Comparison of ENCODE assay signal across 20 cellular contexts in the genomic region with DNA sequence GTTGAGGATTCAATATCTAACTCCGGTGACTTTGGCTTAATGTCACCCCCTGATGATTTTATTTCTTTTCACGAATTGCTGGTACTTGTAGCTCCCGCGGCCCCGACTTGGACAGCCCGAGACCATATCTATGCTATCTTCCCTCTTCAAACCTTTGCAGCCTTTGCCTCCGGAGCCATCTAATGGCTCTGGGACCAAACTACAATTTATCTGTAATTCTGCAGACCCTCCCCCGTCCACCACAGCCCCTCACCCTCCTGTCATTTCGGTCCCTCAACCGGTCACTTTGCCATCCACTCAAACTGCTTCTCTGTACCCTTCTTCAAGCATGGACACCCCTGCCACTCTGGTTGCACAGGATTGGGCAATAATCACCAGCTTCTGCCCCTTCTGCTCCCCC. TPM values are rescaled to one million over a fixed set of nuclear protein-coding genes. Genes with fewer than 3 reads are reported as not detected.
DNase-seq lines count a peak whose midpoint lies in the region; ATAC-seq, FAIRE-seq and TF ChIP-seq lines count a peak whose summit lies in the region.
"Had no signal": no experiment of that assay in that cellular context is flagged by ENCODE, and none has a peak within 500 bp of the region (broad histone marks: within the 10 kb centered on the region; RNA-seq: fewer than 3 reads in every experiment).

No MANE protein-coding gene starts in this region.

- no peak overlapping the region for H4K8ac ChIP-seq in neuronal stem cell (ENCODE audit: low read depth, low read length)

- H2BK5ac ChIP-seq in neuronal stem cell (ENCODE audit: low read length): no peak overlapping the region

- no peak for FAIRE-seq in K562 (lab: Jason Lieb, UNC)
- FAIRE-seq: G401.6, GM12892 had no signal

- peak; percentile 40 for TF ChIP-seq CTCF in DND-41 (IDR thresholded peaks at IDR 0.05; ENCODE audit: borderline replicate concordance, extremely low read depth, low read length, poor library complexity, severe bottlenecking)
- TF ChIP-seq CTCF in K562 (IDR thresholded peaks at IDR 0.05 in 2 of 3, conservative IDR thresholded peaks at IDR 0.05 in 1 of 3; ENCODE audit: insufficient read depth in 2 of 3, low read depth in 1 of 3, low read length in 3 of 3): 0 out of 6 replicates have a peak, but pooled peaks of 2 of the 3 experiments have one; percentile 10 to 13

- H2AFZ ChIP-seq in DND-41 (ENCODE audit: low read depth, low read length): no peak overlapping the region
- H2AFZ ChIP-seq in K562 (ENCODE audit: low read depth, low read length): no peak overlapping the region
- no peak overlapping the region for H2AFZ ChIP-seq in neuronal stem cell (ENCODE audit: low read length)
- H2AFZ ChIP-seq: GM23248 had no signal

- no peak overlapping the region for H3K9ac ChIP-seq in DND-41 (ENCODE audit: low read depth, low read length)
- no peak overlapping the region for H3K9ac ChIP-seq in K562 (ENCODE audit: insufficient read depth in 1 of 2, low read depth in 2 of 2, low read length in 2 of 2)
- H3K9ac ChIP-seq in neuronal stem cell (ENCODE audit: low read depth, low read length, poor library complexity): no peak overlapping the region
- H3K9ac ChIP-seq: GM23248 had no signal

- H2AK5ac ChIP-seq in neuronal stem cell (ENCODE audit: low read depth, low read length): no peak overlapping the region

- peak overlapping the region; percentile 74 for H3K18ac ChIP-seq in neuronal stem cell (ENCODE audit: low read length)

- H3K36me3 ChIP-seq in DND-41 (ENCODE audit: insufficient read depth, low read length): no peaks in the 10 kb centered on the region
- no peaks in the 10 kb centered on the region for H3K36me3 ChIP-seq in K562 (ENCODE audit: control insufficient read depth, insufficient read depth, low read length)
- no peaks in the 10 kb centered on the region for H3K36me3 ChIP-seq in neuronal stem cell (replicated peaks in 1 of 2; ENCODE audit: control insufficient read depth in 2 of 2, insufficient read depth in 2 of 2, low read length in 2 of 2)
- H3K36me3 ChIP-seq: MG63, SJSA1 had no signal

- 0 out of 2 replicates have a peak overlapping the region, but pooled peaks have one; percentile 21 for H3K27ac ChIP-seq in DND-41 (ENCODE audit: low read length)
- no peak overlapping the region for H3K27ac ChIP-seq in K562 (ENCODE audit: extremely low read depth, low read depth, low read length)
- H3K27ac ChIP-seq in neuronal stem cell (replicated peaks; ENCODE audit: low read length): peak overlapping the region; percentile 70
- H3K27ac ChIP-seq: GM23248, SJSA1 had no signal

- in situ Hi-C loops in K562 (cut with MboI): no loop called here

- 0 out of 2 replicates have a peak, but pooled peaks cover 6% of the 10 kb centered on the region for H3K4me1 ChIP-seq in DND-41 (ENCODE audit: insufficient read depth, low read length)
- H3K4me1 ChIP-seq in K562 (replicated peaks in 1 of 2; ENCODE audit: control insufficient read depth in 2 of 2, insufficient read depth in 2 of 2, low read length in 2 of 2): peaks cover 0 to 2% of the 10 kb centered on the region in 2 experiments; a peak in 1 of 5 replicates
- peaks cover 0 to 7% of the 10 kb centered on the region in 2 donors for H3K4me1 ChIP-seq in neuronal stem cell (ENCODE audit: control insufficient read depth in 2 of 2, insufficient read depth in 1 of 2, low read depth in 1 of 2, low read length in 2 of 2)

- no peak overlapping the region for H3K4me3 ChIP-seq in DND-41 (ENCODE audit: low read depth in 1 of 2, low read length in 2 of 2)
- H3K4me3 ChIP-seq in K562: no peak overlapping the region
- peak overlapping the region in 1 of 2 donors; percentile 13 for H3K4me3 ChIP-seq in neuronal stem cell (ENCODE audit: low read length in 2 of 2)
- H3K4me3 ChIP-seq: GM23248, MG63, SJSA1 had no signal

- H2BK120ac ChIP-seq in neuronal stem cell (ENCODE audit: low read depth, low read length): no peak overlapping the region

- H3K4me2 ChIP-seq in DND-41 (ENCODE audit: insufficient read depth, low read length) (no peak overlapping the region), K562 (ENCODE audit: insufficient read depth, low read length) (no peak overlapping the region), neuronal stem cell (ENCODE audit: insufficient read depth, low read length, poor library complexity, severe bottlenecking) (no peak overlapping the region)

- H4K91ac ChIP-seq in neuronal stem cell (ENCODE audit: low read depth, low read length, poor library complexity): no peak overlapping the region

- H3K9me3 ChIP-seq in DND-41 (ENCODE audit: insufficient read depth, low read length, severe bottlenecking) (no peaks in the 10 kb centered on the region), K562 (replicated peaks; ENCODE audit: control insufficient read depth, insufficient read depth, low read depth, low read length) (no peaks in the 10 kb centered on the region; the same call in 1 of the 2 replicates), neuronal stem cell (replicated peaks in 1 of 2; ENCODE audit: control insufficient read depth in 2 of 2, insufficient read depth in 1 of 2, low read depth in 1 of 2, low read length in 2 of 2) (peaks cover 0 to 7% of the 10 kb centered on the region in 2 donors)

- DNase-seq in DND-41: no peak
- peak; percentile 21 for DNase-seq in NCI-H2227 (lab: John Stamatoyannopoulos, UW; ENCODE audit: unreplicated experiment)
- no peak for DNase-seq in K562 (ENCODE audit: extremely low read depth in 1 of 4, low spot score in 3 of 4)
- no peak for DNase-seq in neuronal stem cell (ENCODE audit: low spot score)
- DNase-seq in DMS 273 (lab: John Stamatoyannopoulos, UW; ENCODE audit: unreplicated experiment): no peak
- DNase-seq in GM03348 (ENCODE audit: low spot score): no peak
- DNase-seq: Calu3; CD4-positive, alpha-beta T cell; Karpas-422; MG63; NCI-H1092; NCI-H2107; NCI-H446 had no signal

- no TSS peak for BruUV-seq in K562 (replicated peaks; lab: Mats Ljungman, UMichigan)

- CTCF ChIA-PET in K562 (lab: Yijun Ruan, JAX; ENCODE audit: low intra/inter-chr PET ratio): no interaction called here

- WGBS in K562 (ENCODE audit: insufficient coverage, low coverage, missing lambda C conversion rate): 5% methylated on average over 10 of the region's 10 CpGs
- WGBS in neuronal stem cell (ENCODE audit: extremely low coverage in 2 of 2, insufficient read length in 2 of 2, insufficient replicate concordance in 1 of 2), 2 donors: no CpG with 5 or more reads among the region's 10 CpGs

- intact Hi-C loops in K562 (cut with micrococcal nuclease): no loop called here

- no peaks in the 10 kb centered on the region for H3K9me1 ChIP-seq in K562 (ENCODE audit: control insufficient read depth, insufficient read depth, low read length)

- no peak overlapping the region for H3K23ac ChIP-seq in neuronal stem cell (ENCODE audit: low read depth, low read length, poor library complexity)

- no peak overlapping the region for H3K4ac ChIP-seq in neuronal stem cell (ENCODE audit: low read length)

- TF ChIP-seq EP300 in K562 (IDR thresholded peaks at IDR 0.05; ENCODE audit: low read length): no peak

- H3K14ac ChIP-seq in neuronal stem cell (ENCODE audit: low read length): no peak overlapping the region

- H3K79me2 ChIP-seq in DND-41 (ENCODE audit: insufficient read depth, low read length): no peaks in the 10 kb centered on the region
- no peaks in the 10 kb centered on the region for H3K79me2 ChIP-seq in K562 (ENCODE audit: control insufficient read depth, insufficient read depth, low read length)

- peak overlapping the region; percentile 21 for H2BK15ac ChIP-seq in neuronal stem cell (ENCODE audit: low read length)

- ATAC-seq in DND-41 (ENCODE audit: insufficient read depth, low read depth) (no peak), K562 (no peak), GM19452 (IDR thresholded peaks at IDR 0.05; ENCODE audit: unreplicated experiment) (no peak)

- no peak for TF ChIP-seq POLR2A in K562 (conservative IDR thresholded peaks at IDR 0.05)

- no peak overlapping the region for H2BK12ac ChIP-seq in neuronal stem cell (ENCODE audit: low read length)

- H4K20me1 ChIP-seq in DND-41 (ENCODE audit: insufficient read depth, low read length) (no peaks in the 10 kb centered on the region), K562 (replicated peaks; ENCODE audit: control insufficient read depth, insufficient read depth, low read length) (peaks cover 3% of the 10 kb centered on the region; the same call in 1 of the 2 replicates)

- POLR2A ChIA-PET in K562 (lab: Yijun Ruan, JAX): interaction anchor here (0.7 kb wide), 1 partner anchor 19 kb away, joined by 3 read pairs; no protein-coding TSS in a partner anchor

- 0 out of 4 replicates have a peak, but pooled peaks of 1 of the 2 experiments have one; percentile 13 for TF ChIP-seq RAD21 in K562 (CRISPR knock-in tag; conservative IDR thresholded peaks at IDR 0.05 in 1 of 2, IDR thresholded peaks at IDR 0.05 in 1 of 2)

- H3K79me1 ChIP-seq in neuronal stem cell (ENCODE audit: low read depth, low read length): no peaks in the 10 kb centered on the region

- H3K27me3 ChIP-seq in DND-41 (ENCODE audit: insufficient read depth, low read length, poor library complexity) (no peaks in the 10 kb centered on the region), K562 (ENCODE audit: control insufficient read depth in 2 of 2, insufficient read depth in 2 of 2, low read length in 2 of 2) (peaks cover 37 to 39% of the 10 kb centered on the region in 2 experiments), neuronal stem cell (ENCODE audit: control insufficient read depth in 3 of 3, insufficient read depth in 3 of 3, low read depth in 1 of 3, low read length in 3 of 3) (peaks cover 0 to 38% (median 0%) of the 10 kb centered on the region in 3 experiments)
- H3K27me3 ChIP-seq: MG63 had no signal

RNA-seq across cellular contexts. Expression of gene ALDH3B2, which starts 25.7 kb away (rescaled TPM):
- not detected in 2 replicates for total RNA-seq in K562 (2011; cell fraction: chromatin; rRNA removed; ENCODE audit: low replicate concordance)
- not detected in 2 replicates for total RNA-seq in K562 (2011; cell fraction: nucleolus; rRNA removed)
- total RNA-seq in K562 (2011; cell fraction: nucleoplasm; rRNA removed): not detected in 2 replicates
- total RNA-seq in K562 (2014; rRNA removed) (not detected in 2 replicates), K562 (2014; rRNA removed; fragmentation: Illumina TruSeq; extraction: Trizol) (not detected in 2 replicates), K562 (2015; rRNA removed; fragmentation: Illumina TruSeq; extraction: Trizol) (not detected in 2 replicates), K562 (2021) (not detected in 2 replicates)
- polyA plus RNA-seq in K562 (2011; rRNA removed) (not detected in 2 replicates), K562 (2014; fragmentation: Illumina TruSeq; extraction: Trizol) (not detected in 2 replicates), K562 (2014; fragmentation: Nextera tagmentation; extraction: Ambion mirVana) (not detected), K562 (2014; rRNA removed) (not detected in 2 replicates)
- polyA plus RNA-seq in K562 (2011; cell fraction: cytosol; rRNA removed): not detected in 2 replicates
- not detected in 2 replicates for polyA plus RNA-seq in K562 (2011; cell fraction: nucleus; rRNA removed)
- not detected in 2 replicates for polyA plus RNA-seq in K562 (2012)
- polyA minus RNA-seq in K562 (2011; rRNA and poly(A)+ RNA removed): not detected in 2 replicates
- polyA minus RNA-seq in K562 (2011; cell fraction: cytosol; rRNA and poly(A)+ RNA removed): not detected in 2 replicates
- not detected in 2 replicates for polyA minus RNA-seq in K562 (2011; cell fraction: nucleus; rRNA and poly(A)+ RNA removed)
- not detected for polyA plus RNA-seq in neuronal stem cell (2013, experiment 1 of 2)
- polyA plus RNA-seq in neuronal stem cell (2013, experiment 2 of 2): not detected
- total RNA-seq: B cell; CD4-positive, alpha-beta T cell; GM23248; SJSA1 had no signal
- polyA plus RNA-seq: AG04450, GM23248 had no signal

RNA-seq across cellular contexts. Expression of gene ACY3, which starts 49.6 kb away (rescaled TPM):
- not detected in 2 replicates for total RNA-seq in K562 (2011; cell fraction: chromatin; rRNA removed; ENCODE audit: low replicate concordance)
- total RNA-seq in K562 (2011; cell fraction: nucleolus; rRNA removed): not detected in 2 replicates
- not detected in 2 replicates for total RNA-seq in K562 (2011; cell fraction: nucleoplasm; rRNA removed)
- total RNA-seq in K562 (2014; rRNA removed) (not detected in 2 replicates), K562 (2014; rRNA removed; fragmentation: Illumina TruSeq; extraction: Trizol) (not detected in 2 replicates), K562 (2015; rRNA removed; fragmentation: Illumina TruSeq; extraction: Trizol) (not detected in 2 replicates), K562 (2021) (not detected in 2 replicates)
- polyA plus RNA-seq in K562 (2011; rRNA removed) (not detected in 2 replicates), K562 (2014; fragmentation: Illumina TruSeq; extraction: Trizol) (not detected in 2 replicates), K562 (2014; fragmentation: Nextera tagmentation; extraction: Ambion mirVana) (not detected), K562 (2014; rRNA removed) (not detected in 2 replicates)
- polyA plus RNA-seq in K562 (2011; cell fraction: cytosol; rRNA removed): not detected in 2 replicates
- polyA plus RNA-seq in K562 (2011; cell fraction: nucleus; rRNA removed): not detected in 2 replicates
- polyA plus RNA-seq in K562 (2012): not detected in 2 replicates
- not detected in 2 replicates for polyA minus RNA-seq in K562 (2011; rRNA and poly(A)+ RNA removed)
- not detected in 2 replicates for polyA minus RNA-seq in K562 (2011; cell fraction: cytosol; rRNA and poly(A)+ RNA removed)
- polyA minus RNA-seq in K562 (2011; cell fraction: nucleus; rRNA and poly(A)+ RNA removed): not detected in 2 replicates
- not detected for polyA plus RNA-seq in neuronal stem cell (2013, experiment 1 of 2)
- not detected for polyA plus RNA-seq in neuronal stem cell (2013, experiment 2 of 2)
- total RNA-seq: B cell, GM23248, SJSA1 had no signal
- polyA plus RNA-seq: AG04450, GM23248 had no signal
